8 cellular contexts compared by ENCODE assay signal in genomic region chr6:25993038-25993684, GRCh38. TPM values are rescaled to one million over a fixed set of nuclear protein-coding genes. Genes with fewer than 3 reads are reported as not detected.
DNase-seq lines count a peak whose midpoint lies in the region; ATAC-seq lines count a peak whose summit lies in the region.

No MANE protein-coding gene starts in this region.

- H3K27ac ChIP-seq in CD4-positive, alpha-beta memory T cell (ENCODE audit: low read depth, low read length): peak overlapping the region; percentile 64
- peak overlapping the region; percentile 40 for H3K27ac ChIP-seq in temporal lobe (ENCODE audit: low read depth, low read length)

- CTCF ChIA-PET in CD4-positive, alpha-beta memory T cell (lab: Charles Lee; ENCODE audit: partially characterized antibody): interaction anchor here (0.7 to 5.0 kb wide), 35 partner anchors 9 to 1845 kb away, joined by 3 to 78 read pairs (median 4); partner anchors contain the start of genes SLC17A3, TRIM38 and ZNF391

- peak overlapping the region; percentile 91 to 95 (median 94) for H3K4me3 Mint-ChIP-seq in CD4-positive, alpha-beta memory T cell
- peak overlapping the region; percentile 97 for H3K4me3 Mint-ChIP-seq in activated T-helper 2 cell treated with anti-CD3 and anti-CD28 coated beads, Interferon-gamma antibody, Interleukin-2, Interleukin-4, amounts not matched to agents 10 μg/mL and 5 μg/mL and 100 μg/mL, durations not matched to agents 14 hours and 24 hours and 36 hours (ENCODE audit: low read depth)
- peak overlapping the region; percentile 95 to 97 (median 97) for H3K4me3 Mint-ChIP-seq in immature natural killer cell

- H3K36me3 Mint-ChIP-seq in CD4-positive, alpha-beta memory T cell: peaks cover 6 to 15% of the 10 kb centered on the region in 2 donors
- peaks cover 24% of the 10 kb centered on the region for H3K36me3 Mint-ChIP-seq in activated T-helper 2 cell treated with anti-CD3 and anti-CD28 coated beads, Interferon-gamma antibody, Interleukin-2, Interleukin-4, amounts not matched to agents 10 μg/mL and 5 μg/mL and 100 μg/mL, durations not matched to agents 14 hours and 24 hours and 36 hours (ENCODE audit: low read depth)
- H3K36me3 Mint-ChIP-seq in immature natural killer cell: peaks cover 4 to 5% (median 5%) of the 10 kb centered on the region in 3 donors

- intact Hi-C loops in CD4-positive, alpha-beta memory T cell (cut with micrococcal nuclease): loop anchor here (5.0 kb wide), 1 partner anchor 111 kb away; no protein-coding TSS in a partner anchor
- intact Hi-C loops in activated T-helper 2 cell treated with anti-CD3 and anti-CD28 coated beads, Interferon-gamma antibody, Interleukin-2, Interleukin-4, amounts not matched to agents 10 μg/mL and 5 μg/mL and 100 μg/mL, durations not matched to agents 14 hours and 24 hours and 36 hours (cut with micrococcal nuclease): loop anchor here (5.0 kb wide), 2 partner anchors 46 to 271 kb away; no protein-coding TSS in a partner anchor

- peaks cover 2% of the 10 kb centered on the region for H3K36me3 ChIP-seq in CD4-positive, alpha-beta memory T cell (ENCODE audit: insufficient read depth, low read length)

- no peaks in the 10 kb centered on the region for H3K4me1 ChIP-seq in CD4-positive, alpha-beta memory T cell (ENCODE audit: insufficient read depth, low read length)

- no peaks in the 10 kb centered on the region for H3K9me3 ChIP-seq in CD4-positive, alpha-beta memory T cell (ENCODE audit: control insufficient read depth in 1 of 2, low read length in 2 of 2)

- H3K27me3 Mint-ChIP-seq in CD4-positive, alpha-beta memory T cell: no peaks in the 10 kb centered on the region
- H3K27me3 Mint-ChIP-seq in activated T-helper 2 cell treated with anti-CD3 and anti-CD28 coated beads, Interferon-gamma antibody, Interleukin-2, Interleukin-4, amounts not matched to agents 10 μg/mL and 5 μg/mL and 100 μg/mL, durations not matched to agents 14 hours and 24 hours and 36 hours (ENCODE audit: low read depth): no peaks in the 10 kb centered on the region
- H3K27me3 Mint-ChIP-seq in immature natural killer cell (ENCODE audit: low read depth in 3 of 3): peaks cover 3 to 9% (median 4%) of the 10 kb centered on the region in 3 donors

- H3K27ac Mint-ChIP-seq in CD4-positive, alpha-beta memory T cell: peak overlapping the region; percentile 87 to 96 (median 92)
- H3K27ac Mint-ChIP-seq in activated T-helper 2 cell treated with anti-CD3 and anti-CD28 coated beads, Interferon-gamma antibody, Interleukin-2, Interleukin-4, amounts not matched to agents 10 μg/mL and 5 μg/mL and 100 μg/mL, durations not matched to agents 14 hours and 24 hours and 36 hours: peak overlapping the region; percentile 96
- H3K27ac Mint-ChIP-seq in immature natural killer cell: peak overlapping the region; percentile 92 to 97 (median 96)

- H3K27me3 ChIP-seq in CD4-positive, alpha-beta memory T cell (ENCODE audit: insufficient read depth, low read length): no peaks in the 10 kb centered on the region

- POLR2A ChIA-PET in CD4-positive, alpha-beta memory T cell (lab: Charles Lee; ENCODE audit: partially characterized antibody): interaction anchor here (0.8 to 4.5 kb wide), 25 partner anchors 8 to 1152 kb away, joined by 3 to 75 read pairs (median 4); partner anchors contain the start of gene TRIM38

- DNase-seq in CD4-positive, alpha-beta memory T cell: no peak
- DNase-seq in activated T-helper 2 cell treated with anti-CD3 and anti-CD28 coated beads, Interferon-gamma antibody, Interleukin-2, Interleukin-4, amounts not matched to agents 10 μg/mL and 5 μg/mL and 100 μg/mL, durations not matched to agents 14 hours and 24 hours and 36 hours (ENCODE audit: low spot score): no peak
- DNase-seq in immature natural killer cell (no peak), mesenteric fat pad (ENCODE audit: low spot score) (no peak), LoVo (ENCODE audit: low spot score) (no peak)
- DNase-seq in stimulated activated CD4-positive, alpha-beta T cell treated with anti-CD3 and anti-CD28 coated beads, Interleukin-4, amount 100 ng/mL, for 1 hour: no peak

- peak overlapping the region; percentile 72 to 95 for H3K4me3 ChIP-seq in CD4-positive, alpha-beta memory T cell (ENCODE audit: low read length in 2 of 2)

- peaks cover 7 to 23% (median 16%) of the 10 kb centered on the region in 4 donors for H3K4me1 Mint-ChIP-seq in CD4-positive, alpha-beta memory T cell
- peaks cover 27% of the 10 kb centered on the region for H3K4me1 Mint-ChIP-seq in activated T-helper 2 cell treated with anti-CD3 and anti-CD28 coated beads, Interferon-gamma antibody, Interleukin-2, Interleukin-4, amounts not matched to agents 10 μg/mL and 5 μg/mL and 100 μg/mL, durations not matched to agents 14 hours and 24 hours and 36 hours (ENCODE audit: low read depth)
- H3K4me1 Mint-ChIP-seq in immature natural killer cell: peaks cover 24 to 30% of the 10 kb centered on the region in 2 donors

- no peaks in the 10 kb centered on the region for H3K9me3 Mint-ChIP-seq in CD4-positive, alpha-beta memory T cell
- H3K9me3 Mint-ChIP-seq in activated T-helper 2 cell treated with anti-CD3 and anti-CD28 coated beads, Interferon-gamma antibody, Interleukin-2, Interleukin-4, amounts not matched to agents 10 μg/mL and 5 μg/mL and 100 μg/mL, durations not matched to agents 14 hours and 24 hours and 36 hours: no peaks in the 10 kb centered on the region
- no peaks in the 10 kb centered on the region for H3K9me3 Mint-ChIP-seq in immature natural killer cell

- peak; percentile 10 for ATAC-seq in HG02840 (IDR thresholded peaks at IDR 0.05; ENCODE audit: low FRiP score, unreplicated experiment)

RNA-seq across cellular contexts. Expression of gene TRIM38, which starts 30.6 kb away (rescaled TPM):
- total RNA-seq in CD4-positive, alpha-beta memory T cell: 10 to 100 TPM; 37.7 TPM
- 10 to 100 TPM in 1 of 2 donors, 1 to 10 TPM in 1; 4.5 to 10.0 TPM for polyA plus RNA-seq in CD4-positive, alpha-beta memory T cell
- total RNA-seq in activated T-helper 2 cell treated with anti-CD3 and anti-CD28 coated beads, Interferon-gamma antibody, Interleukin-2, Interleukin-4, amounts not matched to agents 10 μg/mL and 5 μg/mL and 100 μg/mL, durations not matched to agents 14 hours and 24 hours and 36 hours: 29.2 and 29.5 TPM in 2 replicates
- polyA plus RNA-seq in immature natural killer cell: 10 to 100 TPM in 1 of 3 donors, 1 to 10 TPM in 2; 3.6 to 11.4 (median 5.0) TPM
- total RNA-seq in temporal lobe (0.49 TPM), mesenteric fat pad (11.5 TPM)
